Comparison of ENCODE assay signal across 2 cellular contexts in the genomic region with DNA sequence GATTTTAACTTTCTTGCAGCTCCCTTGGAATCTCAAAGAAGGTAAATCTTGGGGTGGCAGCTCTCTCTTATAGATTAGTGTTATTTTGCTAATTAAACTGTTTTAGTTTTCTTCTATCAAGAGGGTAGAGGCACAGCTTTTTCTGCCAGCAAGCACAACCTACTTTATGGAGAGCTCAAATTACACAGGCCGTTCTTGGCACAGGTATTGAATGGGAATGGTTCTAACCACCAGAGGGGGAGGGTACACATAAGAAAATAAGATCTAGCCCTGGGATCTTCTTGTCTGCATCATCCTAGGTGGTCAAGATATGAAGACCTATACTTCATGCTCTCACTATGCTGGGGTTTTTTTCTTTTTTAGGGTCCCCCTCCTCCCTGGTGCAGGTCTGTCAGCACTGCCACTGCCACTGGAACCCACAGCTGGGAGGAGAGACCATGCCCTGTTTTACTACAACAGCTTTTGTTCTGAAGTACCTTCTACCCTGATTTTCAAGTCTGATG.
TF ChIP-seq lines count a peak whose summit lies in the region.

No MANE protein-coding gene starts in this region.

TF ChIP-seq in HCT116, 20 proteins besides CTCF, POLR2A, EP300 and RAD21:
- TF ChIP-seq ELF1 (IDR thresholded peaks at IDR 0.05; ENCODE audit: borderline replicate concordance, low read depth) (no peak), CBX3 (IDR thresholded peaks at IDR 0.05; ENCODE audit: low read depth) (no peak), SIN3A (IDR thresholded peaks at IDR 0.05; ENCODE audit: low read depth) (no peak), POLR2AphosphoS5 (IDR thresholded peaks at IDR 0.05; ENCODE audit: low read depth, low read length) (no peak), CEBPB (IDR thresholded peaks at IDR 0.05; ENCODE audit: low read depth) (no peak), SP1 (IDR thresholded peaks at IDR 0.05; ENCODE audit: low read depth) (no peak)
- TF ChIP-seq, protein P1, sequence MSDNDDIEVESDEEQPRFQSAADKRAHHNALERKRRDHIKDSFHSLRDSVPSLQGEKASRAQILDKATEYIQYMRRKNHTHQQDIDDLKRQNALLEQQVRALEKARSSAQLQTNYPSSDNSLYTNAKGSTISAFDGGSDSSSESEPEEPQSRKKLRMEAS (IDR thresholded peaks at IDR 0.05): no peak
- TF ChIP-seq, protein P2, sequence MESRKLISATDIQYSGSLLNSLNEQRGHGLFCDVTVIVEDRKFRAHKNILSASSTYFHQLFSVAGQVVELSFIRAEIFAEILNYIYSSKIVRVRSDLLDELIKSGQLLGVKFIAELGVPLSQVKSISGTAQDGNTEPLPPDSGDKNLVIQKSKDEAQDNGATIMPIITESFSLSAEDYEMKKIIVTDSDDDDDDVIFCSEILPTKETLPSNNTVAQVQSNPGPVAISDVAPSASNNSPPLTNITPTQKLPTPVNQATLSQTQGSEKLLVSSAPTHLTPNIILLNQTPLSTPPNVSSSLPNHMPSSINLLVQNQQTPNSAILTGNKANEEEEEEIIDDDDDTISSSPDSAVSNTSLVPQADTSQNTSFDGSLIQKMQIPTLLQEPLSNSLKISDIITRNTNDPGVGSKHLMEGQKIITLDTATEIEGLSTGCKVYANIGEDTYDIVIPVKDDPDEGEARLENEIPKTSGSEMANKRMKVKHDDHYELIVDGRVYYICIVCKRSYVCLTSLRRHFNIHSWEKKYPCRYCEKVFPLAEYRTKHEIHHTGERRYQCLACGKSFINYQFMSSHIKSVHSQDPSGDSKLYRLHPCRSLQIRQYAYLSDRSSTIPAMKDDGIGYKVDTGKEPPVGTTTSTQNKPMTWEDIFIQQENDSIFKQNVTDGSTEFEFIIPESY (IDR thresholded peaks at IDR 0.05; ENCODE audit: extremely low read depth, insufficient replicate concordance, low read length): no peak

TF ChIP-seq in SK-N-SH treated with all-trans-retinoic acid at 6 μM for 48 hours, 23 proteins besides CTCF, POLR2A, EP300 and RAD21 (continued from another document):
- no peak for TF ChIP-seq ARNTL (CRISPR knock-in tag; IDR thresholded peaks at IDR 0.05; ENCODE audit: borderline replicate concordance, low read depth)
- TF ChIP-seq TSHZ2 (CRISPR knock-in tag; IDR thresholded peaks at IDR 0.05): no peak
- no peak for TF ChIP-seq ZNF70 (CRISPR knock-in tag; IDR thresholded peaks at IDR 0.05)
- no peak for TF ChIP-seq CSDC2 (CRISPR knock-in tag; IDR thresholded peaks at IDR 0.05)
- TF ChIP-seq ESRRG (CRISPR knock-in tag; IDR thresholded peaks at IDR 0.05): no peak
- TF ChIP-seq RARB (CRISPR knock-in tag; IDR thresholded peaks at IDR 0.05): no peak
- TF ChIP-seq POU6F1 (CRISPR knock-in tag; IDR thresholded peaks at IDR 0.05; ENCODE audit: borderline replicate concordance, low read depth): no peak
- TF ChIP-seq ZFP30 (CRISPR knock-in tag; IDR thresholded peaks at IDR 0.05): no peak
- no peak for TF ChIP-seq ZC3H10 (CRISPR knock-in tag; IDR thresholded peaks at IDR 0.05)
- no peak for TF ChIP-seq ZFP3 (CRISPR knock-in tag; IDR thresholded peaks at IDR 0.05)
- TF ChIP-seq, protein P3, sequence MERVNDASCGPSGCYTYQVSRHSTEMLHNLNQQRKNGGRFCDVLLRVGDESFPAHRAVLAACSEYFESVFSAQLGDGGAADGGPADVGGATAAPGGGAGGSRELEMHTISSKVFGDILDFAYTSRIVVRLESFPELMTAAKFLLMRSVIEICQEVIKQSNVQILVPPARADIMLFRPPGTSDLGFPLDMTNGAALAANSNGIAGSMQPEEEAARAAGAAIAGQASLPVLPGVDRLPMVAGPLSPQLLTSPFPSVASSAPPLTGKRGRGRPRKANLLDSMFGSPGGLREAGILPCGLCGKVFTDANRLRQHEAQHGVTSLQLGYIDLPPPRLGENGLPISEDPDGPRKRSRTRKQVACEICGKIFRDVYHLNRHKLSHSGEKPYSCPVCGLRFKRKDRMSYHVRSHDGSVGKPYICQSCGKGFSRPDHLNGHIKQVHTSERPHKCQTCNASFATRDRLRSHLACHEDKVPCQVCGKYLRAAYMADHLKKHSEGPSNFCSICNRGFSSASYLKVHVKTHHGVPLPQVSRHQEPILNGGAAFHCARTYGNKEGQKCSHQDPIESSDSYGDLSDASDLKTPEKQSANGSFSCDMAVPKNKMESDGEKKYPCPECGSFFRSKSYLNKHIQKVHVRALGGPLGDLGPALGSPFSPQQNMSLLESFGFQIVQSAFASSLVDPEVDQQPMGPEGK (CRISPR knock-in tag; IDR thresholded peaks at IDR 0.05; ENCODE audit: borderline replicate concordance): no peak
- TF ChIP-seq CREB5 (CRISPR knock-in tag; IDR thresholded peaks at IDR 0.05; ENCODE audit: low read depth): no peak
- TF ChIP-seq PPARA (CRISPR knock-in tag; IDR thresholded peaks at IDR 0.05; ENCODE audit: borderline replicate concordance): no peak
- TF ChIP-seq ISL1 (CRISPR knock-in tag; IDR thresholded peaks at IDR 0.05): no peak
